17 cellular contexts compared by ENCODE assay signal in genomic region chr14:79573486-79573885, GRCh38.
DNase-seq lines count a peak whose midpoint lies in the region; ATAC-seq, FAIRE-seq and TF ChIP-seq lines count a peak whose summit lies in the region.
"Had no signal": no experiment of that assay in that cellular context is flagged by ENCODE, and none has a peak within 500 bp of the region (broad histone marks: within the 10 kb centered on the region; RNA-seq: fewer than 3 reads in every experiment).

No MANE protein-coding gene starts in this region.

- H3K4me1 Mint-ChIP-seq in activated CD8-positive, alpha-beta T cell treated with anti-CD3 and anti-CD28 coated beads for 36 hours (ENCODE audit: low read depth): no peaks in the 10 kb centered on the region
- H3K4me1 Mint-ChIP-seq: B cell had no signal

- peak; percentile 80 for DNase-seq in EH (ENCODE audit: low read depth)
- DNase-seq in M059J (ENCODE audit: low read depth): peak; percentile 68
- DNase-seq in astrocyte of the hippocampus (ENCODE audit: low read depth, low spot score): peak; percentile 29
- DNase-seq in iris pigment epithelial cell (ENCODE audit: low read depth): peak; percentile 79
- no peak for DNase-seq in activated CD8-positive, alpha-beta T cell treated with anti-CD3 and anti-CD28 coated beads for 36 hours
- no peak for DNase-seq in AML-193 (lab: John Stamatoyannopoulos, UW)
- no peak for DNase-seq in RCC 7860 (ENCODE audit: low spot score)
- DNase-seq: Calu3; CD4-positive, alpha-beta T cell; NCI-H1436; NCI-H2081; NCI-H524; NK-92 treated with Interleukin-12 subunit alpha and Interleukin-12 subunit beta, amount 100 ng/mL, for 24 hours; OCI-M1 had no signal

- H3K27me3 Mint-ChIP-seq in activated CD8-positive, alpha-beta T cell treated with anti-CD3 and anti-CD28 coated beads for 36 hours: no peaks in the 10 kb centered on the region
- H3K27me3 Mint-ChIP-seq: B cell; CD4-positive, alpha-beta T cell had no signal

- intact Hi-C loops in activated CD8-positive, alpha-beta T cell treated with anti-CD3 and anti-CD28 coated beads for 36 hours (cut with micrococcal nuclease): no loop called here

- H3K27ac Mint-ChIP-seq in activated CD8-positive, alpha-beta T cell treated with anti-CD3 and anti-CD28 coated beads for 36 hours: no peak overlapping the region
- H3K27ac Mint-ChIP-seq: B cell; CD4-positive, alpha-beta T cell had no signal

- POLR2A ChIA-PET in activated CD8-positive, alpha-beta T cell treated with anti-CD3 and anti-CD28 coated beads for 36 hours (lab: Charles Lee): no interaction called here

- FAIRE-seq in RCC 7860 (lab: Jason Lieb, UNC): no peak
- FAIRE-seq: H54 had no signal

- CTCF ChIA-PET in activated CD8-positive, alpha-beta T cell treated with anti-CD3 and anti-CD28 coated beads for 36 hours (lab: Charles Lee): no interaction called here

- no peak for TF ChIP-seq CTCF in activated CD8-positive, alpha-beta T cell treated with anti-CD3 and anti-CD28 coated beads for 36 hours (IDR thresholded peaks at IDR 0.05)

- ATAC-seq in activated CD8-positive, alpha-beta T cell treated with anti-CD3 and anti-CD28 coated beads for 36 hours: no peak
- ATAC-seq in HG02970 (IDR thresholded peaks at IDR 0.05; ENCODE audit: low FRiP score, unreplicated experiment): no peak

- H3K4me3 Mint-ChIP-seq in activated CD8-positive, alpha-beta T cell treated with anti-CD3 and anti-CD28 coated beads for 36 hours: no peak overlapping the region
- H3K4me3 Mint-ChIP-seq: B cell; CD4-positive, alpha-beta T cell had no signal

- no peaks in the 10 kb centered on the region for H3K9me3 Mint-ChIP-seq in activated CD8-positive, alpha-beta T cell treated with anti-CD3 and anti-CD28 coated beads for 36 hours
- H3K9me3 Mint-ChIP-seq: CD4-positive, alpha-beta T cell had no signal

- H3K36me3 Mint-ChIP-seq in activated CD8-positive, alpha-beta T cell treated with anti-CD3 and anti-CD28 coated beads for 36 hours (ENCODE audit: low read depth): no peaks in the 10 kb centered on the region

Comparison
In these comparisons a context has a peak if more than half of its experiments do, and no peak if none do; other contexts are left out.
1. DNase-seq: peak in EH (single experiment), M059J (single experiment), astrocyte of the hippocampus (single experiment) and iris pigment epithelial cell (single experiment); none in activated CD8-positive, alpha-beta T cell treated with anti-CD3 and anti-CD28 coated beads for 36 hours (single experiment), AML-193 (0 of 2) and RCC 7860 (single experiment).